28 cellular contexts compared by ENCODE assay signal in the genomic region with DNA sequence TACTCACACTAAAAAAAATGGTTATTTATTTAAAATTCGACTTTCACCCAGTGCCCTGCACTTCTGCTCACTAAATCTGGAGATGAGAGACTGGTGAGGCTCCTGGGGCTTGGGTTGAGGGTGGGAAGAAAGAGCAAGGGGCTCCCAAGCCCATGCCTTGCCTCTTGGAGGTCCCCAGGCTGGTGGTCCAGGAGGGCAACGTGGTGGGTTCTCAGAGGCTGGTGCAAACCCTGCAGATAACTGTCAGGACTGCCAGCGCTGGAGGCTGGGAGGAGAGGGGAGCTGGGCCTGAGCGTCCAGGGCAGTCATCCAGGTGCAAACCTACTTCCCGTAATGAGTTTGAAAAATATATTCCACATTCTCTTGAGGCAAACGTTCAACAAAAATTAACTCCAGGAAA.
"Had no signal": no experiment of that assay in that cellular context is flagged by ENCODE, and none has a peak within 500 bp of the region (broad histone marks: within the 10 kb centered on the region; RNA-seq: fewer than 3 reads in every experiment).

No MANE protein-coding gene starts in this region.

- H3K27ac Mint-ChIP-seq: stimulated activated effector memory CD8-positive, alpha-beta T cell treated with anti-CD3 and anti-CD28 coated beads, Interleukin-12 subunit alpha, Interleukin-12 subunit beta, amount 100 ng/mL, for 72 hours; stimulated activated memory B cell treated with anti-CD40 and anti-IgM and Interleukin-4, amounts not matched to agents 10 μg/mL and 1 μg/mL and 100 μg/mL, for 72 hours; stimulated activated naive B cell treated with anti-CD40 and anti-IgM and Interleukin-4, amounts not matched to agents 10 μg/mL and 1 μg/mL and 100 μg/mL, for 72 hours; stimulated activated naive CD8-positive, alpha-beta T cell treated with anti-CD3 and anti-CD28 coated beads, Interleukin-15, amount 100 ng/mL, for 72 hours; stimulated activated naive CD8-positive, alpha-beta T cell treated with anti-CD3 and anti-CD28 coated beads, Interleukin-15, Interleukin-2, amounts not matched to agents 100 ng/mL and 50 ng/mL, for 24 hours; type B pancreatic cell had no signal

- H3K27me3 Mint-ChIP-seq: stimulated activated memory B cell treated with anti-CD40 and anti-IgM and Interleukin-4, amounts not matched to agents 10 μg/mL and 1 μg/mL and 100 μg/mL, for 72 hours; stimulated activated naive B cell treated with anti-CD40 and anti-IgM and Interleukin-4, amounts not matched to agents 10 μg/mL and 1 μg/mL and 100 μg/mL, for 72 hours had no signal

- H3K4me3 ChIP-seq: stomach, suprapubic skin, testis, thoracic aorta, thyroid gland, tibial artery, tibial nerve, transverse colon, upper lobe of left lung, upper lobe of right lung, uterus, vagina had no signal

- H3K9me3 ChIP-seq: stomach, suprapubic skin, testis, thoracic aorta, thyroid gland, tibial artery, upper lobe of left lung, upper lobe of right lung, uterus, vagina had no signal

- H3K36me3 ChIP-seq: stomach, suprapubic skin, thoracic aorta, thyroid gland, tibial artery, tibial nerve, transverse colon, upper lobe of left lung, upper lobe of right lung, uterus, vagina had no signal

- H3K4me1 ChIP-seq: stomach, suprapubic skin, testis, thyroid gland, tibial artery, tibial nerve, transverse colon, upper lobe of left lung, upper lobe of right lung, uterus, vagina had no signal

- H3K4me3 Mint-ChIP-seq: stimulated activated effector memory CD8-positive, alpha-beta T cell treated with anti-CD3 and anti-CD28 coated beads, Interleukin-12 subunit alpha, Interleukin-12 subunit beta, amount 100 ng/mL, for 72 hours; stimulated activated memory B cell treated with anti-CD40 and anti-IgM and Interleukin-4, amounts not matched to agents 10 μg/mL and 1 μg/mL and 100 μg/mL, for 72 hours; stimulated activated naive B cell treated with anti-CD40 and anti-IgM and Interleukin-4, amounts not matched to agents 10 μg/mL and 1 μg/mL and 100 μg/mL, for 72 hours; stimulated activated naive CD8-positive, alpha-beta T cell treated with anti-CD3 and anti-CD28 coated beads, Interleukin-15, amount 100 ng/mL, for 72 hours; stimulated activated naive CD8-positive, alpha-beta T cell treated with anti-CD3 and anti-CD28 coated beads, Interleukin-15, Interleukin-2, amounts not matched to agents 100 ng/mL and 50 ng/mL, for 24 hours; type B pancreatic cell had no signal

- H3K4me1 Mint-ChIP-seq: stimulated activated effector memory CD8-positive, alpha-beta T cell treated with anti-CD3 and anti-CD28 coated beads, Interleukin-12 subunit alpha, Interleukin-12 subunit beta, amount 100 ng/mL, for 72 hours; stimulated activated memory B cell treated with anti-CD40 and anti-IgM and Interleukin-4, amounts not matched to agents 10 μg/mL and 1 μg/mL and 100 μg/mL, for 72 hours; stimulated activated naive B cell treated with anti-CD40 and anti-IgM and Interleukin-4, amounts not matched to agents 10 μg/mL and 1 μg/mL and 100 μg/mL, for 72 hours; stimulated activated naive CD8-positive, alpha-beta T cell treated with anti-CD3 and anti-CD28 coated beads, Interleukin-15, amount 100 ng/mL, for 72 hours had no signal

- H3K27me3 ChIP-seq: stomach, suprapubic skin, testis, thyroid gland, tibial artery, tibial nerve, transverse colon, upper lobe of left lung, upper lobe of right lung, uterus, vagina had no signal

- H3K27ac ChIP-seq: stomach, suprapubic skin, testis, thoracic aorta, thyroid gland, tibial artery, tibial nerve, transverse colon, upper lobe of left lung, upper lobe of right lung, uterus, vagina had no signal

- H3K36me3 Mint-ChIP-seq: stimulated activated effector memory CD8-positive, alpha-beta T cell treated with anti-CD3 and anti-CD28 coated beads, Interleukin-12 subunit alpha, Interleukin-12 subunit beta, amount 100 ng/mL, for 72 hours; stimulated activated memory B cell treated with anti-CD40 and anti-IgM and Interleukin-4, amounts not matched to agents 10 μg/mL and 1 μg/mL and 100 μg/mL, for 72 hours; stimulated activated naive B cell treated with anti-CD40 and anti-IgM and Interleukin-4, amounts not matched to agents 10 μg/mL and 1 μg/mL and 100 μg/mL, for 72 hours; type B pancreatic cell had no signal

- DNase-seq: stimulated activated CD4-positive, alpha-beta T cell treated with anti-CD3 and anti-CD28 coated beads, Interleukin-2, amount 100 ng/mL, for 48 hours; stimulated activated CD4-positive, alpha-beta T cell treated with anti-CD3 and anti-CD28 coated beads, Interleukin-4, amount 100 ng/mL, for 1 hour; stimulated activated CD4-positive, alpha-beta T cell treated with anti-CD3 and anti-CD28 coated beads, Interleukin-4, amount 100 ng/mL, for 24 hours; stimulated activated CD4-positive, alpha-beta T cell treated with anti-CD3 and anti-CD28 coated beads, Interleukin-4, amount 100 ng/mL, for 4 hours; stimulated activated CD8-positive, alpha-beta memory T cell treated with anti-CD3 and anti-CD28 coated beads, Interleukin-4, amount 100 ng/mL, for 48 hours; stimulated activated naive B cell treated with anti-CD40 and anti-IgM and Interleukin-4, amounts not matched to agents 10 μg/mL and 1 μg/mL and 100 μg/mL, for 72 hours; stimulated activated naive CD4-positive, alpha-beta T cell; stimulated activated naive CD4-positive, alpha-beta T cell treated with Interleukin-2 at 50 U/mL for 16 hours; stimulated activated naive CD8-positive, alpha-beta T cell treated with anti-CD3 and anti-CD28 coated beads, Interleukin-15, amount 100 ng/mL, for 72 hours; stimulated activated naive CD8-positive, alpha-beta T cell treated with anti-CD3 and anti-CD28 coated beads, Interleukin-15, Interleukin-2, amounts not matched to agents 100 U/mL and 50 U/mL, for 24 hours; stomach; substantia nigra; testis; thyroid gland; tibial artery; transverse colon; trophoblast cell; upper lobe of left lung; upper lobe of right lung; uterus had no signal

- H3K9me3 Mint-ChIP-seq: stimulated activated memory B cell treated with anti-CD40 and anti-IgM and Interleukin-4, amounts not matched to agents 10 μg/mL and 1 μg/mL and 100 μg/mL, for 72 hours; stimulated activated naive CD8-positive, alpha-beta T cell treated with anti-CD3 and anti-CD28 coated beads, Interleukin-15, Interleukin-2, amounts not matched to agents 100 ng/mL and 50 ng/mL, for 24 hours; type B pancreatic cell had no signal
